ENCODE assay signal across 11 cellular contexts in the genomic region with DNA sequence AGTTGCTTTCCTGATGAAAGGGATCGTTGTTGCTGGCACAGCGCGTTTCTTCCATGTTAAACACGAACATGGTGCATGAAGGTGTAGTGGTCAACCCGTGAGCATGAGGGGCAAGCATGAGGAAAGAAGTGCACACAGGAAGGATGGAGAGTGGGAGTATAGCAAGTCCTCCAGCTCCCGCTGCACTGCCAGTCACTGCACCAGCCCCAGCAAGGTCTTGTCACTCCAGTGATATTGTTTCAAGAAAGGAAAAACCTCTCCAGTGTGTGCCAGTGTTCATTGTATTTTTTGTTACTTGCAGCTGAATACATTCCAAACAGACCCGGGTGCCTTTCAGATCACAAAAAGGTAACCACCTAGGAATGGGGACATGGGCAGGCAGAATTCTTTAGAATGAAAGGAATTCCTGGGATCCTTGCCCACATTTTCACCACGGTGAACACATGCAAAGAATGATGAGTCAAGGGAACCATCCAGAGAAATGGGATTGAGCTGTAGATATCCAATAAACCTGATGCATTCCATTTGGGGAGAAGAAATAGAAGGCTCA.
DNase-seq lines count a peak whose midpoint lies in the region; FAIRE-seq and TF ChIP-seq lines count a peak whose summit lies in the region.
"Had no signal": no experiment of that assay in that cellular context is flagged by ENCODE, and none has a peak within 500 bp of the region (broad histone marks: within the 10 kb centered on the region; RNA-seq: fewer than 3 reads in every experiment).

No MANE protein-coding gene starts in this region.

- H3K9me3 Mint-ChIP-seq in progenitor cell of endocrine pancreas (ENCODE audit: low read depth), result peaks cover 5% of the 10 kb centered on the region
- H3K9me3 Mint-ChIP-seq: central memory CD8-positive, alpha-beta T cell had no signal

- TF ChIP-seq POLR2A in GM12892 (IDR thresholded peaks at IDR 0.05; ENCODE audit: low read depth, low read length), result no peak

- H3K9me3 ChIP-seq in SJCRH30 (replicated peaks), result no peaks in the 10 kb centered on the region
- no peaks in the 10 kb centered on the region for H3K9me3 ChIP-seq in effector memory CD4-positive, alpha-beta T cell (ENCODE audit: control insufficient read depth, low read length)
- H3K9me3 ChIP-seq: transverse colon had no signal

- peak overlapping the region; percentile 26 for H3K4me3 Mint-ChIP-seq in progenitor cell of endocrine pancreas (ENCODE audit: low read depth)
- H3K4me3 Mint-ChIP-seq: central memory CD8-positive, alpha-beta T cell had no signal

- no peak for FAIRE-seq in GM12892 (lab: Jason Lieb, UNC)

- H3K4me1 ChIP-seq in SJCRH30, result peaks cover 61% of the 10 kb centered on the region
- no peaks in the 10 kb centered on the region for H3K4me1 ChIP-seq in effector memory CD4-positive, alpha-beta T cell (ENCODE audit: control insufficient read depth, insufficient read depth, low read length, poor library complexity, severe bottlenecking)

- no peaks in the 10 kb centered on the region for H3K36me3 ChIP-seq in SJCRH30
- no peaks in the 10 kb centered on the region for H3K36me3 ChIP-seq in effector memory CD4-positive, alpha-beta T cell (ENCODE audit: control insufficient read depth, insufficient read depth, low read length)
- H3K36me3 ChIP-seq: transverse colon had no signal

- no peaks in the 10 kb centered on the region for H3K27me3 ChIP-seq in SJCRH30
- H3K27me3 ChIP-seq in effector memory CD4-positive, alpha-beta T cell (replicated peaks; ENCODE audit: control insufficient read depth, insufficient read depth, low read length, poor library complexity, severe bottlenecking), result no peaks in the 10 kb centered on the region
- H3K27me3 ChIP-seq: transverse colon had no signal

- no peak overlapping the region for H3K4me3 ChIP-seq in SJCRH30
- no peak overlapping the region for H3K4me3 ChIP-seq in effector memory CD4-positive, alpha-beta T cell (ENCODE audit: insufficient read depth, low read depth, low read length, poor library complexity, severe bottlenecking)
- H3K4me3 ChIP-seq: transverse colon had no signal

- no peak for TF ChIP-seq CTCF in progenitor cell of endocrine pancreas (IDR thresholded peaks at IDR 0.05; ENCODE audit: unreplicated experiment)

- H3K27ac Mint-ChIP-seq in progenitor cell of endocrine pancreas, result peak overlapping the region; percentile 76

- H3K27me3 Mint-ChIP-seq in progenitor cell of endocrine pancreas, result no peaks in the 10 kb centered on the region
- H3K27me3 Mint-ChIP-seq: central memory CD8-positive, alpha-beta T cell had no signal

- peak overlapping the region; percentile 63 for H3K27ac ChIP-seq in SJCRH30
- H3K27ac ChIP-seq in effector memory CD4-positive, alpha-beta T cell (ENCODE audit: insufficient read depth, low read length, poor library complexity, severe bottlenecking), result no peak overlapping the region

- DNase-seq in H4 (ENCODE audit: low spot score), result peak; percentile 77
- DNase-seq in SJCRH30, result peak; percentile 81 to 82
- peak; percentile 37 for DNase-seq in fibroblast of gingiva (ENCODE audit: low read depth)
- DNase-seq in progenitor cell of endocrine pancreas (ENCODE audit: low spot score, unreplicated experiment), result no peak
- DNase-seq in effector memory CD4-positive, alpha-beta T cell, result no peak
- no peak for DNase-seq in GM12892 (ENCODE audit: insufficient read length)
- no peak for DNase-seq in hypothalamus (lab: John Stamatoyannopoulos, UW)
- no peak for DNase-seq in activated CD4-positive, alpha-beta T cell treated with anti-CD3 and anti-CD28 coated beads for 48 hours
- DNase-seq: activated CD4-positive, alpha-beta T cell treated with anti-CD3 and anti-CD28 coated beads, Interleukin-2, amount 50 U/mL, for 48 hours; transverse colon had no signal

- peaks cover 75% of the 10 kb centered on the region for H3K4me1 Mint-ChIP-seq in progenitor cell of endocrine pancreas (ENCODE audit: low read depth)

- peaks cover 1% of the 10 kb centered on the region for H3K36me3 Mint-ChIP-seq in progenitor cell of endocrine pancreas (ENCODE audit: insufficient read depth)

Comparison
In these comparisons a context has a peak if more than half of its experiments do, and no peak if none do; other contexts are left out.
1. DNase-seq: peak in H4 (single experiment), SJCRH30 (2 of 2) and fibroblast of gingiva (single experiment); none in progenitor cell of endocrine pancreas (single experiment), effector memory CD4-positive, alpha-beta T cell (0 of 3), GM12892 (single experiment), hypothalamus (0 of 51) and activated CD4-positive, alpha-beta T cell treated with anti-CD3 and anti-CD28 coated beads for 48 hours (single experiment).